Comparison of ENCODE assay signal across 12 cellular contexts in genomic region chr5:141691286-141691866, GRCh38. TPM values are rescaled to one million over a fixed set of nuclear protein-coding genes. Genes with fewer than 3 reads are reported as not detected.
"Had no signal": no experiment of that assay in that cellular context is flagged by ENCODE, and none has a peak within 500 bp of the region (broad histone marks: within the 10 kb centered on the region; RNA-seq: fewer than 3 reads in every experiment).

No MANE protein-coding gene starts in this region.

- H3K27me3 ChIP-seq: brain microvascular endothelial cell, dorsolateral prefrontal cortex had no signal

- H3K9me3 Mint-ChIP-seq: activated B cell treated with CpG ODN at 0.5 μM for 24 hours; activated CD4-positive, alpha-beta T cell treated with anti-CD3 and anti-CD28 coated beads, Interleukin-2, amount 10 ng/mL, durations not matched to agents 24 days and 14 days; activated naive CD4-positive, alpha-beta T cell treated with anti-CD3 and anti-CD28 coated beads, Interleukin-2, amount 10 ng/mL, durations not matched to agents 7 days and 5 days; naive thymus-derived CD8-positive, alpha-beta T cell; stimulated activated memory B cell treated with anti-CD40 and anti-IgM and Interleukin-4, amounts not matched to agents 10 μg/mL and 1 μg/mL and 100 μg/mL, for 72 hours had no signal

- H3K9me3 ChIP-seq: esophagus muscularis mucosa, mucosa of descending colon, neutrophil, tibial artery had no signal

- H3K4me3 ChIP-seq: lung, mucosa of descending colon had no signal

- H3K36me3 Mint-ChIP-seq: activated naive CD4-positive, alpha-beta T cell treated with anti-CD3 and anti-CD28 coated beads, Interleukin-2, amount 10 ng/mL, durations not matched to agents 7 days and 5 days; naive thymus-derived CD8-positive, alpha-beta T cell; stimulated activated memory B cell treated with anti-CD40 and anti-IgM and Interleukin-4, amounts not matched to agents 10 μg/mL and 1 μg/mL and 100 μg/mL, for 72 hours had no signal

- H3K36me3 ChIP-seq: brain microvascular endothelial cell, esophagus muscularis mucosa, neutrophil, tibial artery had no signal

- H3K27ac ChIP-seq: brain microvascular endothelial cell, esophagus muscularis mucosa, neutrophil, tibial artery had no signal

- H3K27ac Mint-ChIP-seq: activated B cell treated with CpG ODN at 0.5 μM for 24 hours; activated naive CD4-positive, alpha-beta T cell treated with anti-CD3 and anti-CD28 coated beads, Interleukin-2, amount 10 ng/mL, durations not matched to agents 7 days and 5 days had no signal

RNA-seq across cellular contexts. Expression of gene ARAP3, which starts 9.3 kb away (rescaled TPM):
- polyA plus RNA-seq: naive thymus-derived CD8-positive, alpha-beta T cell had no signal
